24 cellular contexts compared by ENCODE assay signal in the genomic region with DNA sequence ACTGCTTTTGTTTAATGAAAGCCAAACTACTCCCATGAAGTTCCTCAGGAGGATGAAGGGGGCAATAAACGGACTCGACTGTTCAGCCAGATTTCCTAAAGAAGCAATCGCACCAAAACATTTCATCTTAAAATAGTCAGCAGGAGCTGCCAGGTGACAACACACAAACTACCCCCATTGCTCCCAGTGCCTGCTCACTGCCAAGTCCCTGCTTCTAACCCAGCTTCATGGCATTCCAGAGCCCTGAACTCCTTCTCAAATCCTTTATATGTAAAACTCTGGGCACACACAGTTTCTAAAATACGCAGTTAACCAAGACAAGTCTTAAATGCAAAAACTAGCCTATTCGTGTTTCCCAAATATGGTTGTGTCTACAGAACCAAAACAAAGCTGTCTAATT.
A peak's percentile ranks its signal among the peaks of the same experiment; 100 is the strongest.
DNase-seq lines count a peak whose midpoint lies in the region; ATAC-seq lines count a peak whose summit lies in the region.
"Had no signal": no experiment of that assay in that cellular context is flagged by ENCODE, and none has a peak within 500 bp of the region (broad histone marks: within the 10 kb centered on the region; RNA-seq: fewer than 3 reads in every experiment).

No MANE protein-coding gene starts in this region.

- no peaks in the 10 kb centered on the region for H3K36me3 ChIP-seq in rectal smooth muscle tissue (ENCODE audit: control insufficient read depth, insufficient read depth, low read length)
- H3K36me3 ChIP-seq: suprapubic skin had no signal

- ATAC-seq in Right ventricle myocardium inferior: peak; percentile 47
- no peak for ATAC-seq in GM19023 (IDR thresholded peaks at IDR 0.05; ENCODE audit: unreplicated experiment)
- ATAC-seq: body of pancreas, mucosa of descending colon had no signal

- intact Hi-C loops in Right ventricle myocardium inferior (cut with DNase I): no loop called here
- intact Hi-C loops in cardiac septum (cut with DNase I): no loop called here

- H3K27ac ChIP-seq in layer of hippocampus (ENCODE audit: low read depth, low read length) (peak overlapping the region; percentile 31), rectal smooth muscle tissue (ENCODE audit: low read depth, low read length) (peak overlapping the region; percentile 88)
- H3K27ac ChIP-seq: body of pancreas, suprapubic skin had no signal

- DNase-seq in Right ventricle myocardium inferior (ENCODE audit: missing footprints) (no peak), cardiac septum (ENCODE audit: low spot score) (no peak), HCEC 1CT (no peak)
- no peak for DNase-seq in activated T-cell treated with anti-CD3 and anti-CD28 coated beads, Interleukin-2, amount 50 U/mL, for 48 hours
- DNase-seq in activated CD8-positive, alpha-beta memory T cell treated with anti-CD3 and anti-CD28 coated beads for 24 hours: no peak
- DNase-seq: activated CD4-positive, alpha-beta T cell treated with anti-CD3 and anti-CD28 coated beads, Interleukin-2, amount 10 ng/mL, durations not matched to agents 7 days and 5 days; activated naive CD4-positive, alpha-beta T cell treated with Interleukin-2 at 50 U/mL for 16 hours; activated T-cell treated with anti-CD3 and anti-CD28 coated beads for 4 hours; body of pancreas; C1 segment of cervical spinal cord; DMS53; hypothalamus; KBM-7; kidney; mucosa of descending colon; NCI-H1092 treated with DMSO at 0.1 percent for 48 hours; NCI-H2107; NCI-H774; occipital lobe; stimulated activated CD4-positive, alpha-beta T cell treated with anti-CD3 and anti-CD28 coated beads, Interleukin-4, amount 100 ng/mL, for 1 hour had no signal

- H3K9ac ChIP-seq in rectal smooth muscle tissue (ENCODE audit: low read length): no peak overlapping the region

- H3K4me1 ChIP-seq in rectal smooth muscle tissue (ENCODE audit: control insufficient read depth, insufficient read depth, low read length): peaks cover 64% of the 10 kb centered on the region

- no peaks in the 10 kb centered on the region for H3K27me3 ChIP-seq in layer of hippocampus (ENCODE audit: control insufficient read depth, insufficient read depth, low read length)
- no peaks in the 10 kb centered on the region for H3K27me3 ChIP-seq in rectal smooth muscle tissue (ENCODE audit: control insufficient read depth, insufficient read depth, low read length)
- H3K27me3 ChIP-seq: body of pancreas, suprapubic skin had no signal

- no peak overlapping the region for H3K4me3 ChIP-seq in rectal smooth muscle tissue (ENCODE audit: low read length)
- H3K4me3 ChIP-seq: body of pancreas, mucosa of descending colon, suprapubic skin had no signal
